In the genomic region with DNA sequence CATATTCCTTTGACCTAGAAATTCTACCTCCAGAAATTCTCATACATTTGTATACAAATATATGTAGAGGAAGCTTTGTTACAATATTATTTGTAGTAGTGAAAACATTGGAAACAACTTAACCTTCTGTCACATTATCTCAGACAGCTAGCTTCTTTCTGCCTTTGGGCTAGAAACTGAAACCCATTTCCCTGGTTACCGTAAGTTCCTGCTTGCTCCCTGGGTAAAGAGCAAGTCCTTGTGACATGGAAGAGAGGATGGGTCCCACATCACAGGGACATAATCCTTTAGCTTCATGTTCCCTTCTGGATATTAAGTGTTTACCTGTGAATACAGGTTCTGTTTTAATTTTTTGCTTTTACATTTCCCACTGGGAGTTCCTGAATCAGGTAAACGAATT, we compare ENCODE assay signal across 21 cellular contexts.
"Had no signal": no experiment of that assay in that cellular context is flagged by ENCODE, and none has a peak within 500 bp of the region (broad histone marks: within the 10 kb centered on the region; RNA-seq: fewer than 3 reads in every experiment).

No MANE protein-coding gene starts in this region.

- H3K9me3 ChIP-seq: adrenal gland, esophagus squamous epithelium, testis had no signal

- H2AFZ ChIP-seq: parathyroid adenoma had no signal

- H3K9me3 Mint-ChIP-seq: activated naive CD4-positive, alpha-beta T cell treated with anti-CD3 and anti-CD28 coated beads, Interleukin-2, amount 50 U/mL, for 72 hours; activated T-helper 1 cell treated with anti-CD3 and anti-CD28 coated beads, Interleukin-12 subunit alpha, Interleukin-12 subunit beta, Interleukin-2, Interleukin-4 antibody, amounts not matched to agents 30 ng/mL and 10 ng/mL and 1 ng/mL, durations not matched to agents 14 hours and 24 hours and 36 hours; effector memory CD8-positive, alpha-beta T cell; immature natural killer cell; natural killer cell treated with Interleukin-12 subunit alpha and Interleukin-12 subunit beta and Interleukin-15 and Interleukin-18, amount 100 ng/mL, for 72 hours; stimulated activated effector memory CD8-positive, alpha-beta T cell treated with anti-CD3 and anti-CD28 coated beads, Interleukin-12 subunit alpha, Interleukin-12 subunit beta, amount 100 ng/mL, for 72 hours; type B pancreatic cell had no signal

- DNase-seq: activated CD4-positive, alpha-beta T cell treated with anti-CD3 and anti-CD28 coated beads, Interleukin-2, amount 50 U/mL, for 4 hours; activated gamma-delta T cell treated with Interleukin-2 at 50 U/mL for 16 hours; adrenal gland; effector memory CD8-positive, alpha-beta T cell; esophagus squamous epithelium; heart right ventricle; immature natural killer cell; kidney glomerular epithelial cell; left ventricle myocardium superior; mesenchymal stem cell; stimulated activated CD4-positive, alpha-beta T cell treated with anti-CD3 and anti-CD28 coated beads, Interleukin-4, amount 100 ng/mL, for 24 hours; testis had no signal

- H3K4me1 Mint-ChIP-seq: immature natural killer cell; stimulated activated effector memory CD8-positive, alpha-beta T cell treated with anti-CD3 and anti-CD28 coated beads, Interleukin-12 subunit alpha, Interleukin-12 subunit beta, amount 100 ng/mL, for 72 hours had no signal

- H3K4me3 Mint-ChIP-seq: activated T-helper 1 cell treated with anti-CD3 and anti-CD28 coated beads, Interleukin-12 subunit alpha, Interleukin-12 subunit beta, Interleukin-2, Interleukin-4 antibody, amounts not matched to agents 30 ng/mL and 10 ng/mL and 1 ng/mL, durations not matched to agents 14 hours and 24 hours and 36 hours; effector memory CD8-positive, alpha-beta T cell; immature natural killer cell; natural killer cell treated with Interleukin-12 subunit alpha and Interleukin-12 subunit beta and Interleukin-15 and Interleukin-18, amount 100 ng/mL, for 72 hours; stimulated activated effector memory CD8-positive, alpha-beta T cell treated with anti-CD3 and anti-CD28 coated beads, Interleukin-12 subunit alpha, Interleukin-12 subunit beta, amount 100 ng/mL, for 72 hours; type B pancreatic cell had no signal

- FAIRE-seq: TTC549 had no signal

- H3K36me3 Mint-ChIP-seq: activated naive CD4-positive, alpha-beta T cell treated with anti-CD3 and anti-CD28 coated beads, Interleukin-2, amount 50 U/mL, for 72 hours; immature natural killer cell; natural killer cell treated with Interleukin-12 subunit alpha and Interleukin-12 subunit beta and Interleukin-15 and Interleukin-18, amount 100 ng/mL, for 72 hours; stimulated activated effector memory CD8-positive, alpha-beta T cell treated with anti-CD3 and anti-CD28 coated beads, Interleukin-12 subunit alpha, Interleukin-12 subunit beta, amount 100 ng/mL, for 72 hours had no signal

- H3K27me3 ChIP-seq: adrenal gland, cardiac muscle cell, esophagus squamous epithelium, heart right ventricle, testis had no signal

- H3K27ac ChIP-seq: adrenal gland, cardiac muscle cell, esophagus squamous epithelium, heart right ventricle, parathyroid adenoma, testis had no signal

- H3K4me1 ChIP-seq: adrenal gland, heart right ventricle, parathyroid adenoma, testis had no signal

- H3K27ac Mint-ChIP-seq: activated naive CD4-positive, alpha-beta T cell treated with anti-CD3 and anti-CD28 coated beads, Interleukin-2, amount 50 U/mL, for 72 hours; activated T-helper 1 cell treated with anti-CD3 and anti-CD28 coated beads, Interleukin-12 subunit alpha, Interleukin-12 subunit beta, Interleukin-2, Interleukin-4 antibody, amounts not matched to agents 30 ng/mL and 10 ng/mL and 1 ng/mL, durations not matched to agents 14 hours and 24 hours and 36 hours; immature natural killer cell; natural killer cell treated with Interleukin-12 subunit alpha and Interleukin-12 subunit beta and Interleukin-15 and Interleukin-18, amount 100 ng/mL, for 72 hours; stimulated activated effector memory CD8-positive, alpha-beta T cell treated with anti-CD3 and anti-CD28 coated beads, Interleukin-12 subunit alpha, Interleukin-12 subunit beta, amount 100 ng/mL, for 72 hours; type B pancreatic cell had no signal

- H3K4me3 ChIP-seq: adrenal gland, cardiac muscle cell, esophagus squamous epithelium, heart right ventricle, testis had no signal

- H3K9ac ChIP-seq: parathyroid adenoma had no signal

- H3K36me3 ChIP-seq: adrenal gland, cardiac muscle cell, esophagus squamous epithelium, heart right ventricle had no signal

- ATAC-seq: activated naive CD4-positive, alpha-beta T cell treated with anti-CD3 and anti-CD28 coated beads, Interleukin-2, amount 50 U/mL, for 72 hours; effector memory CD8-positive, alpha-beta T cell; heart right ventricle; left ventricle myocardium superior; natural killer cell treated with Interleukin-12 subunit alpha and Interleukin-12 subunit beta and Interleukin-15 and Interleukin-18, amount 100 ng/mL, for 72 hours; sciatic nerve; stimulated activated effector memory CD8-positive, alpha-beta T cell treated with anti-CD3 and anti-CD28 coated beads, Interleukin-12 subunit alpha, Interleukin-12 subunit beta, amount 100 ng/mL, for 72 hours had no signal

- H3K27me3 Mint-ChIP-seq: effector memory CD8-positive, alpha-beta T cell; natural killer cell treated with Interleukin-12 subunit alpha and Interleukin-12 subunit beta and Interleukin-15 and Interleukin-18, amount 100 ng/mL, for 72 hours; type B pancreatic cell had no signal
